ENCODE assay signal across 17 cellular contexts in genomic region chr5:178202541-178202940, GRCh38. TPM values are rescaled to one million over a fixed set of nuclear protein-coding genes. Genes with fewer than 3 reads are reported as not detected.
DNase-seq lines count a peak whose midpoint lies in the region; ATAC-seq and TF ChIP-seq lines count a peak whose summit lies in the region.
"Had no signal": no experiment of that assay in that cellular context is flagged by ENCODE, and none has a peak within 500 bp of the region (broad histone marks: within the 10 kb centered on the region; RNA-seq: fewer than 3 reads in every experiment).

No MANE protein-coding gene starts in this region.

- H3K4me1 ChIP-seq in BLaER1 treated with 17β-estradiol and CSF1 and Interleukin-3, amounts not matched to agents 10 nM and 100 nM = peaks cover 18 to 51% (median 35%) of the 10 kb centered on the region in 10 experiments
- H3K4me1 ChIP-seq in CD8-positive, alpha-beta memory T cell (ENCODE audit: insufficient read depth, low read length) = peaks cover 22% of the 10 kb centered on the region

- H3K27ac Mint-ChIP-seq in CD8-positive, alpha-beta memory T cell = peak overlapping the region in 2 of 8 donors; percentile 54 to 77
- no peak overlapping the region for H3K27ac Mint-ChIP-seq in activated T-helper 2 cell treated with anti-CD3 and anti-CD28 coated beads, Interferon-gamma antibody, Interleukin-2, Interleukin-4, amounts not matched to agents 10 μg/mL and 5 μg/mL and 100 μg/mL, durations not matched to agents 14 hours and 24 hours and 36 hours
- no peak overlapping the region for H3K27ac Mint-ChIP-seq in natural killer cell

- peaks cover 15 to 27% (median 24%) of the 10 kb centered on the region in 11 experiments for H3K36me3 ChIP-seq in BLaER1 treated with 17β-estradiol and CSF1 and Interleukin-3, amounts not matched to agents 10 nM and 100 nM
- H3K36me3 ChIP-seq in CD8-positive, alpha-beta memory T cell (ENCODE audit: insufficient read depth, low read length) = peaks cover 8% of the 10 kb centered on the region

- no peaks in the 10 kb centered on the region; a peak in 4 of 22 replicates for H3K9me3 ChIP-seq in BLaER1 treated with 17β-estradiol and CSF1 and Interleukin-3, amounts not matched to agents 10 nM and 100 nM (replicated peaks in 1 of 11)
- H3K9me3 ChIP-seq in CD8-positive, alpha-beta memory T cell (ENCODE audit: low read length) = no peaks in the 10 kb centered on the region
- H3K9me3 ChIP-seq: left lung had no signal

- DNase-seq in CD8-positive, alpha-beta memory T cell = no peak
- no peak for DNase-seq in activated T-helper 2 cell treated with anti-CD3 and anti-CD28 coated beads, Interferon-gamma antibody, Interleukin-2, Interleukin-4, amounts not matched to agents 10 μg/mL and 5 μg/mL and 100 μg/mL, durations not matched to agents 14 hours and 24 hours and 36 hours (ENCODE audit: low spot score)
- no peak for DNase-seq in natural killer cell
- DNase-seq in GM10248 (ENCODE audit: extremely low spot score) = no peak
- DNase-seq: amniotic stem cell, foreskin melanocyte, left lung, NCI-H1694 treated with DMSO at 0.1 percent for 48 hours, NCI-H510A treated with DMSO at 0.1 percent for 48 hours, substantia nigra had no signal

- H3K4me1 Mint-ChIP-seq in CD8-positive, alpha-beta memory T cell = peaks cover 19 to 25% (median 21%) of the 10 kb centered on the region in 3 donors
- peaks cover 14% of the 10 kb centered on the region for H3K4me1 Mint-ChIP-seq in activated T-helper 2 cell treated with anti-CD3 and anti-CD28 coated beads, Interferon-gamma antibody, Interleukin-2, Interleukin-4, amounts not matched to agents 10 μg/mL and 5 μg/mL and 100 μg/mL, durations not matched to agents 14 hours and 24 hours and 36 hours (ENCODE audit: low read depth)
- peaks cover 27 to 28% of the 10 kb centered on the region in 2 donors for H3K4me1 Mint-ChIP-seq in natural killer cell

- H3K36me3 Mint-ChIP-seq in CD8-positive, alpha-beta memory T cell = peaks cover 0 to 24% (median 1%) of the 10 kb centered on the region in 3 donors
- peaks cover 28% of the 10 kb centered on the region for H3K36me3 Mint-ChIP-seq in activated T-helper 2 cell treated with anti-CD3 and anti-CD28 coated beads, Interferon-gamma antibody, Interleukin-2, Interleukin-4, amounts not matched to agents 10 μg/mL and 5 μg/mL and 100 μg/mL, durations not matched to agents 14 hours and 24 hours and 36 hours (ENCODE audit: low read depth)
- H3K36me3 Mint-ChIP-seq in natural killer cell = no peaks in the 10 kb centered on the region

- H3K27ac ChIP-seq in BLaER1 treated with 17β-estradiol and CSF1 and Interleukin-3, amounts not matched to agents 10 nM and 100 nM = peak overlapping the region in 3 of 11 experiments; percentile 20 to 40 (median 40); a peak in 4 of 22 replicates
- H3K27ac ChIP-seq in CD8-positive, alpha-beta memory T cell (ENCODE audit: low read depth, low read length) = no peak overlapping the region
- H3K27ac ChIP-seq: left lung had no signal

- H3K9ac ChIP-seq in BLaER1 treated with 17β-estradiol and CSF1 and Interleukin-3, amounts not matched to agents 10 nM and 100 nM = peak overlapping the region in 1 of 11 experiments; percentile 37; a peak in 1 of 22 replicates

- H4K20me1 ChIP-seq in BLaER1 treated with 17β-estradiol and CSF1 and Interleukin-3, amounts not matched to agents 10 nM and 100 nM = peaks cover 24 to 31% (median 30%) of the 10 kb centered on the region in 11 experiments

- POLR2A ChIA-PET in CD8-positive, alpha-beta memory T cell (lab: Charles Lee) = no interaction called here
- POLR2A ChIA-PET in GM10248 (lab: Yijun Ruan, JAX) = no interaction called here

- intact Hi-C loops in activated T-helper 2 cell treated with anti-CD3 and anti-CD28 coated beads, Interferon-gamma antibody, Interleukin-2, Interleukin-4, amounts not matched to agents 10 μg/mL and 5 μg/mL and 100 μg/mL, durations not matched to agents 14 hours and 24 hours and 36 hours (cut with micrococcal nuclease) = loop anchor here (10.0 kb wide), 2 partner anchors 608 to 1198 kb away; partner anchors contain the start of genes TMED9 and UIMC1
- intact Hi-C loops in natural killer cell (cut with micrococcal nuclease) = no loop called here

- H3K27me3 Mint-ChIP-seq in CD8-positive, alpha-beta memory T cell = peaks cover 0 to 2% of the 10 kb centered on the region in 2 donors
- H3K27me3 Mint-ChIP-seq in activated T-helper 2 cell treated with anti-CD3 and anti-CD28 coated beads, Interferon-gamma antibody, Interleukin-2, Interleukin-4, amounts not matched to agents 10 μg/mL and 5 μg/mL and 100 μg/mL, durations not matched to agents 14 hours and 24 hours and 36 hours (ENCODE audit: low read depth) = peaks cover 2% of the 10 kb centered on the region
- no peaks in the 10 kb centered on the region for H3K27me3 Mint-ChIP-seq in natural killer cell (ENCODE audit: low read depth in 2 of 2)

- H3K4me3 ChIP-seq in BLaER1 treated with 17β-estradiol and CSF1 and Interleukin-3, amounts not matched to agents 10 nM and 100 nM = no peak overlapping the region
- H3K4me3 ChIP-seq in CD8-positive, alpha-beta memory T cell (ENCODE audit: low read length) = no peak overlapping the region
- H3K4me3 ChIP-seq: left lung had no signal

- CTCF ChIA-PET in CD8-positive, alpha-beta memory T cell (lab: Charles Lee) = no interaction called here
- CTCF ChIA-PET in GM10248 (lab: Yijun Ruan, JAX) = interaction anchor here (1.9 kb wide), 1 partner anchor 127 kb away, joined by 5 read pairs; no protein-coding TSS in a partner anchor

- peaks cover 0 to 2% (median 0%) of the 10 kb centered on the region in 5 donors for H3K9me3 Mint-ChIP-seq in CD8-positive, alpha-beta memory T cell
- no peaks in the 10 kb centered on the region for H3K9me3 Mint-ChIP-seq in activated T-helper 2 cell treated with anti-CD3 and anti-CD28 coated beads, Interferon-gamma antibody, Interleukin-2, Interleukin-4, amounts not matched to agents 10 μg/mL and 5 μg/mL and 100 μg/mL, durations not matched to agents 14 hours and 24 hours and 36 hours
- H3K9me3 Mint-ChIP-seq in natural killer cell = no peaks in the 10 kb centered on the region

- H3K4me2 ChIP-seq in BLaER1 treated with 17β-estradiol and CSF1 and Interleukin-3, amounts not matched to agents 10 nM and 100 nM = peak overlapping the region in 6 of 11 experiments; percentile 43 to 82 (median 64); a peak in 11 of 22 replicates

- peak overlapping the region; percentile 44 to 85 (median 59) for H3K4me3 Mint-ChIP-seq in CD8-positive, alpha-beta memory T cell
- H3K4me3 Mint-ChIP-seq in activated T-helper 2 cell treated with anti-CD3 and anti-CD28 coated beads, Interferon-gamma antibody, Interleukin-2, Interleukin-4, amounts not matched to agents 10 μg/mL and 5 μg/mL and 100 μg/mL, durations not matched to agents 14 hours and 24 hours and 36 hours (ENCODE audit: low read depth) = peak overlapping the region; percentile 67
- peak overlapping the region; percentile 61 for H3K4me3 Mint-ChIP-seq in natural killer cell

- H3K27me3 ChIP-seq in BLaER1 treated with 17β-estradiol and CSF1 and Interleukin-3, amounts not matched to agents 10 nM and 100 nM = no peaks in the 10 kb centered on the region
- H3K27me3 ChIP-seq in CD8-positive, alpha-beta memory T cell (ENCODE audit: insufficient read depth, low read length, poor library complexity, severe bottlenecking) = no peaks in the 10 kb centered on the region
- H3K27me3 ChIP-seq: left lung had no signal

- ATAC-seq in natural killer cell (no peak), HG02852 (IDR thresholded peaks at IDR 0.05; ENCODE audit: unreplicated experiment) (no peak), HG02588 (IDR thresholded peaks at IDR 0.05; ENCODE audit: unreplicated experiment) (no peak)
- ATAC-seq: left lung, PC-3 had no signal

- TF ChIP-seq CTCF in natural killer cell (IDR thresholded peaks at IDR 0.05) = no peak
- no peak for TF ChIP-seq CTCF in GM10248 (IDR thresholded peaks at IDR 0.05; ENCODE audit: control extremely low read depth, extremely low read depth, low read depth, missing control alignments)

RNA-seq across cellular contexts. Expression of gene HNRNPAB, which starts 1.8 kb away (rescaled TPM):
- total RNA-seq in CD8-positive, alpha-beta memory T cell = 100 to 1,000 TPM; 672 to 673 TPM
- 80.5 TPM for polyA plus RNA-seq in CD8-positive, alpha-beta memory T cell
- total RNA-seq in activated T-helper 2 cell treated with anti-CD3 and anti-CD28 coated beads, Interferon-gamma antibody, Interleukin-2, Interleukin-4, amounts not matched to agents 10 μg/mL and 5 μg/mL and 100 μg/mL, durations not matched to agents 14 hours and 24 hours and 36 hours = 393 and 403 TPM in 2 replicates
- 10 to 100 TPM; 77.6 to 98.4 (median 88.4) TPM for total RNA-seq in natural killer cell

RNA-seq across cellular contexts. Expression of gene GMCL2, which starts 15.4 kb away (rescaled TPM):
- not detected for total RNA-seq in CD8-positive, alpha-beta memory T cell
- not detected for polyA plus RNA-seq in CD8-positive, alpha-beta memory T cell
- not detected in 2 replicates for total RNA-seq in activated T-helper 2 cell treated with anti-CD3 and anti-CD28 coated beads, Interferon-gamma antibody, Interleukin-2, Interleukin-4, amounts not matched to agents 10 μg/mL and 5 μg/mL and 100 μg/mL, durations not matched to agents 14 hours and 24 hours and 36 hours
- total RNA-seq in natural killer cell = not detected
- total RNA-seq: HT-29, left lung, PC-3, renal cortical epithelial cell had no signal
- polyA plus RNA-seq: BJ had no signal

RNA-seq across cellular contexts. Expression of gene PHYKPL, which starts 30.1 kb away (rescaled TPM):
- 10 to 100 TPM; 57.8 to 61.1 TPM for total RNA-seq in CD8-positive, alpha-beta memory T cell
- 41.6 TPM for polyA plus RNA-seq in CD8-positive, alpha-beta memory T cell
- 87.4 and 92.0 TPM in 2 replicates for total RNA-seq in activated T-helper 2 cell treated with anti-CD3 and anti-CD28 coated beads, Interferon-gamma antibody, Interleukin-2, Interleukin-4, amounts not matched to agents 10 μg/mL and 5 μg/mL and 100 μg/mL, durations not matched to agents 14 hours and 24 hours and 36 hours
- 100 to 1,000 TPM; 111 to 134 (median 131) TPM for total RNA-seq in natural killer cell

RNA-seq across cellular contexts. Expression of gene NHP2, which starts 48.9 kb away (rescaled TPM):
- total RNA-seq in CD8-positive, alpha-beta memory T cell = 100 to 1,000 TPM; 298 to 311 TPM
- polyA plus RNA-seq in CD8-positive, alpha-beta memory T cell = 219 TPM
- 221 and 228 TPM in 2 replicates for total RNA-seq in activated T-helper 2 cell treated with anti-CD3 and anti-CD28 coated beads, Interferon-gamma antibody, Interleukin-2, Interleukin-4, amounts not matched to agents 10 μg/mL and 5 μg/mL and 100 μg/mL, durations not matched to agents 14 hours and 24 hours and 36 hours
- 10 to 100 TPM; 39.2 to 43.5 (median 40.2) TPM for total RNA-seq in natural killer cell
